Comparison of ENCODE assay signal across 8 cellular contexts in genomic region chr17:74211141-74211928, GRCh38. TPM values are rescaled to one million over a fixed set of nuclear protein-coding genes. Genes with fewer than 3 reads are reported as not detected.
DNase-seq lines count a peak whose midpoint lies in the region; ATAC-seq and TF ChIP-seq lines count a peak whose summit lies in the region.

No MANE protein-coding gene starts in this region.

- TF ChIP-seq POLR2A in esophagus muscularis mucosa (IDR thresholded peaks at IDR 0.05; ENCODE audit: low read depth) (no peak), ovary (IDR thresholded peaks at IDR 0.05) (no peak)

- H3K27me3 Mint-ChIP-seq in WTC11 (ENCODE audit: low read depth): peaks cover 37% of the 10 kb centered on the region

- H3K9me3 ChIP-seq in esophagus muscularis mucosa: no peaks in the 10 kb centered on the region
- no peaks in the 10 kb centered on the region for H3K9me3 ChIP-seq in ovary

- peak overlapping the region in 2 of 4 donors; percentile 16 to 81 for H3K27ac ChIP-seq in esophagus muscularis mucosa (replicated peaks in 1 of 4)
- H3K27ac ChIP-seq in ovary: no peak overlapping the region

- peak overlapping the region; percentile 93 for H3K4me3 Mint-ChIP-seq in WTC11
- peak overlapping the region; percentile 83 for H3K4me3 Mint-ChIP-seq in stimulated activated effector memory CD8-positive, alpha-beta T cell treated with anti-CD3 and anti-CD28 coated beads, Interleukin-12 subunit alpha, Interleukin-12 subunit beta, amount 100 ng/mL, for 72 hours

- H3K4me1 Mint-ChIP-seq in WTC11: peaks cover 53% of the 10 kb centered on the region
- peaks cover 61% of the 10 kb centered on the region for H3K4me1 Mint-ChIP-seq in stimulated activated effector memory CD8-positive, alpha-beta T cell treated with anti-CD3 and anti-CD28 coated beads, Interleukin-12 subunit alpha, Interleukin-12 subunit beta, amount 100 ng/mL, for 72 hours

- H3K36me3 ChIP-seq in esophagus muscularis mucosa (peaks cover 28 to 48% (median 38%) of the 10 kb centered on the region in 4 donors), ovary (no peaks in the 10 kb centered on the region)

- intact Hi-C loops in esophagus muscularis mucosa (cut with DNase I) (loop anchor here (5.0 kb wide), 2 partner anchors 151 to 241 kb away; partner anchors contain the start of gene BTBD17), ovary (cut with DNase I) (loop anchor here (5.0 to 10.0 kb wide), 6 partner anchors 66 to 533 kb away; partner anchors contain the start of genes BTBD17 (in 2 of the 4) and NHERF1 (in 1 of the 4))

- peak overlapping the region; percentile 73 for H3K27ac Mint-ChIP-seq in WTC11
- peak overlapping the region; percentile 93 for H3K27ac Mint-ChIP-seq in stimulated activated effector memory CD8-positive, alpha-beta T cell treated with anti-CD3 and anti-CD28 coated beads, Interleukin-12 subunit alpha, Interleukin-12 subunit beta, amount 100 ng/mL, for 72 hours

- peak; percentile 15 for ATAC-seq in WTC11
- ATAC-seq in stimulated activated effector memory CD8-positive, alpha-beta T cell treated with anti-CD3 and anti-CD28 coated beads, Interleukin-12 subunit alpha, Interleukin-12 subunit beta, amount 100 ng/mL, for 72 hours: no peak

- H3K4me3 ChIP-seq in esophagus muscularis mucosa (peak overlapping the region; percentile 60 to 73 (median 62)), ovary (no peak overlapping the region)

- H3K4me1 ChIP-seq in esophagus muscularis mucosa (peaks cover 51 to 88% (median 74%) of the 10 kb centered on the region in 4 donors), ovary (ENCODE audit: insufficient read depth) (peaks cover 11% of the 10 kb centered on the region)

- no peaks in the 10 kb centered on the region for H3K9me3 Mint-ChIP-seq in WTC11
- no peaks in the 10 kb centered on the region for H3K9me3 Mint-ChIP-seq in stimulated activated effector memory CD8-positive, alpha-beta T cell treated with anti-CD3 and anti-CD28 coated beads, Interleukin-12 subunit alpha, Interleukin-12 subunit beta, amount 100 ng/mL, for 72 hours

- TF ChIP-seq EP300 in esophagus muscularis mucosa (IDR thresholded peaks at IDR 0.05): no peak
- TF ChIP-seq EP300 in ovary (IDR thresholded peaks at IDR 0.05): no peak

- DNase-seq in DMS53 (lab: John Stamatoyannopoulos, UW) (peak; percentile 52), DMS53 treated with DMSO at 0.1 percent for 48 hours (lab: John Stamatoyannopoulos, UW; ENCODE audit: unreplicated experiment) (no peak), WTC11 (ENCODE audit: low spot score) (peak; percentile 56), esophagus muscularis mucosa (ENCODE audit: extremely low spot score) (no peak), NCI-H1092 treated with DMSO at 0.1 percent for 48 hours (lab: John Stamatoyannopoulos, UW) (no peak), SW 1271 (lab: John Stamatoyannopoulos, UW) (no peak), ovary (no peak)
- peak in 1 of 2 donors; percentile 56 for DNase-seq in stimulated activated effector memory CD8-positive, alpha-beta T cell treated with anti-CD3 and anti-CD28 coated beads, Interleukin-12 subunit alpha, Interleukin-12 subunit beta, amount 100 ng/mL, for 72 hours (ENCODE audit: low spot score in 2 of 2)

- POLR2A ChIA-PET in WTC11 (lab: Charles Lee): interaction anchor here (0.6 to 1.5 kb wide), 5 partner anchors 11 to 73 kb away, joined by 4 to 5 read pairs (median 5); no protein-coding TSS in a partner anchor

- H3K27me3 ChIP-seq in esophagus muscularis mucosa (no peaks in the 10 kb centered on the region), ovary (no peaks in the 10 kb centered on the region)

- no peak for TF ChIP-seq CTCF in WTC11 (IDR thresholded peaks at IDR 0.05)
- TF ChIP-seq CTCF in esophagus muscularis mucosa (IDR thresholded peaks at IDR 0.05): no peak
- no peak for TF ChIP-seq CTCF in ovary (IDR thresholded peaks at IDR 0.05)

- H3K36me3 Mint-ChIP-seq in WTC11: peaks cover 34% of the 10 kb centered on the region
- H3K36me3 Mint-ChIP-seq in stimulated activated effector memory CD8-positive, alpha-beta T cell treated with anti-CD3 and anti-CD28 coated beads, Interleukin-12 subunit alpha, Interleukin-12 subunit beta, amount 100 ng/mL, for 72 hours: peaks cover 66% of the 10 kb centered on the region

- 64% methylated on average over 7 of the region's 14 CpGs for WGBS in esophagus muscularis mucosa
- WGBS in ovary, 3 donors: 32 to 46% (median 44%) methylated on average over 14 of the region's 14 CpGs

- CTCF ChIA-PET in WTC11 (lab: Charles Lee): interaction anchor here (0.7 to 4.9 kb wide), 13 partner anchors 11 to 157 kb away, joined by 3 to 26 read pairs (median 5); no protein-coding TSS in a partner anchor

TF ChIP-seq in WTC11, 78 proteins besides CTCF, POLR2A, EP300 and RAD21 (continues in another document):
- TF ChIP-seq ZNF416 (CRISPR knock-in tag; IDR thresholded peaks at IDR 0.05) (peak; percentile 19; the same call in 1 of the 2 replicates), ATF1 (CRISPR knock-in tag; IDR thresholded peaks at IDR 0.05) (no peak), MYBL2 (CRISPR knock-in tag; IDR thresholded peaks at IDR 0.05) (no peak; the same call in 1 of the 2 replicates), ZNF232 (CRISPR knock-in tag; IDR thresholded peaks at IDR 0.05) (no peak; the same call in 1 of the 2 replicates), RELA (CRISPR knock-in tag; IDR thresholded peaks at IDR 0.05; ENCODE audit: borderline replicate concordance) (no peak), KAT7 (CRISPR knock-in tag; IDR thresholded peaks at IDR 0.05; ENCODE audit: borderline replicate concordance) (no peak), ZNF121 (CRISPR knock-in tag; IDR thresholded peaks at IDR 0.05) (no peak), ZNF425 (CRISPR knock-in tag; conservative IDR thresholded peaks at IDR 0.05) (peak; percentile 24; the same call in 1 of the 2 replicates), E2F1 (CRISPR knock-in tag; IDR thresholded peaks at IDR 0.05) (no peak), CREM (CRISPR knock-in tag; IDR thresholded peaks at IDR 0.05) (0 out of 2 replicates have a peak, but pooled peaks have one; percentile 61), PRRX2 (CRISPR knock-in tag; IDR thresholded peaks at IDR 0.05) (peak; percentile 66), MLX (CRISPR knock-in tag; IDR thresholded peaks at IDR 0.05) (0 out of 2 replicates have a peak, but pooled peaks have one; percentile 52), NFATC4 (CRISPR knock-in tag; IDR thresholded peaks at IDR 0.05) (peak; percentile 77), ERG (CRISPR knock-in tag; IDR thresholded peaks at IDR 0.05) (peak; percentile 52; the same call in 1 of the 2 replicates), ATF3 (CRISPR knock-in tag; conservative IDR thresholded peaks at IDR 0.05) (no peak)

RNA-seq across cellular contexts. Expression of gene TTYH2, which starts 2.0 kb away (rescaled TPM):
- total RNA-seq in WTC11 (2021) (3.5 to 5.1 TPM (median 4.5 TPM) in 3 replicates), esophagus muscularis mucosa (10 to 100 TPM in 1 of 4 donors, 1 to 10 TPM in 3; 5.8 to 11.3 (median 7.9) TPM), ovary (10 to 100 TPM in 6 of 7 donors, 1 to 10 TPM in 1; 9.8 to 43.1 (median 23.0) TPM)
- 10 to 100 TPM; 12.8 to 17.5 TPM for polyA plus RNA-seq in ovary

RNA-seq across cellular contexts. Expression of gene RPL38, which starts 7.9 kb away (rescaled TPM):
- total RNA-seq in WTC11 (2021) (1,170 to 1,273 TPM (median 1,266 TPM) in 3 replicates), esophagus muscularis mucosa (1,000 to 10,000 TPM in 2 of 4 donors, 100 to 1,000 TPM in 2; 445 to 1,296 (median 979) TPM), ovary (1,000 to 10,000 TPM in 5 of 7 donors, 100 to 1,000 TPM in 2; 861 to 2,470 (median 1,550) TPM)
- 1,000 to 10,000 TPM; 2,644 to 2,696 TPM for polyA plus RNA-seq in ovary

Comparison
In these comparisons a context has a peak if more than half of its experiments do, and no peak if none do; other contexts are left out.
1. DNase-seq: peak in DMS53 (single experiment) and WTC11 (single experiment); none in DMS53 treated with DMSO at 0.1 percent for 48 hours (single experiment), esophagus muscularis mucosa (single experiment), NCI-H1092 treated with DMSO at 0.1 percent for 48 hours (single experiment), SW 1271 (0 of 2) and ovary (0 of 5).